22 cellular contexts compared by ENCODE assay signal in the genomic region with DNA sequence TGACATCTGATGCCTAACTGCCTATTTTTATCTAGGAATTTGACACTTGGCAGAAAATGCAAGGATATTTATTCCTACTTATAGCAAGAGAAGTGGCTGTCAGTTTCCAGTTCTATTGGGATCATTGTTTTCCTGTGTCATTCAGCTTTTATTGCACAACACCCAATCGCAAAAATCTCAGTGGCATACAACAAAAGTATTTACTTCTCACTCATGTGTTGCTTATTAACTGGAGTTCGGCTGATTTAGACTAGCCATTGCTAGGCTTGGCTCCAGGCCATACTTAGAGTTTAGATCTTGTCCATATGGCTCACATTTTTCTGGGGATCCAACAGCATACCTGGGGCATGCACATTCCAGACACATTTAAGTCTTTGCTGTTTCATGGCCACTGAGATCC.
A peak's percentile ranks its signal among the peaks of the same experiment; 100 is the strongest.
DNase-seq lines count a peak whose midpoint lies in the region; ATAC-seq, FAIRE-seq and TF ChIP-seq lines count a peak whose summit lies in the region.
"Had no signal": no experiment of that assay in that cellular context is flagged by ENCODE, and none has a peak within 500 bp of the region (broad histone marks: within the 10 kb centered on the region; RNA-seq: fewer than 3 reads in every experiment).

No MANE protein-coding gene starts in this region.

- H3K9me3 ChIP-seq in mammary epithelial cell (replicated peaks; ENCODE audit: insufficient read depth, low read length), result no peaks in the 10 kb centered on the region
- H3K9me3 ChIP-seq: adrenal gland, HAP-1, heart left ventricle, thoracic aorta had no signal

- H3K36me3 ChIP-seq in mammary epithelial cell (ENCODE audit: insufficient read depth, low read length), result no peaks in the 10 kb centered on the region
- H3K36me3 ChIP-seq: adrenal gland, HAP-1, heart left ventricle, thoracic aorta had no signal

- in situ Hi-C loops in mammary epithelial cell (cut with MboI; ENCODE audit: low sequenced_read_pairs in 2 of 2), result no loop called here

- WGBS in mammary epithelial cell (ENCODE audit: low coverage, missing lambda C conversion rate), result 11% methylated on average over 2 of the region's 2 CpGs

- H3K27me3 ChIP-seq in mammary epithelial cell (ENCODE audit: insufficient read depth, low read length), result no peaks in the 10 kb centered on the region
- H3K27me3 ChIP-seq: adrenal gland, heart left ventricle had no signal

- CTCF ChIA-PET in mammary epithelial cell (lab: Charles Lee; ENCODE audit: low non-redundant PET), result no interaction called here

- DNase-seq in D721Med (ENCODE audit: insufficient read length, low spot score), result no peak
- DNase-seq in HS-5 (ENCODE audit: low read depth), result peak; percentile 2
- no peak for DNase-seq in mammary epithelial cell
- no peak for DNase-seq in glutamatergic neuron
- no peak for DNase-seq in central memory CD4-positive, alpha-beta T cell
- DNase-seq in HuH-7.5 (ENCODE audit: low spot score), result no peak
- no peak for DNase-seq in NK-92 (lab: John Stamatoyannopoulos, UW; ENCODE audit: unreplicated experiment)
- DNase-seq: activated CD4-positive, alpha-beta T cell treated with anti-CD3 and anti-CD28 coated beads for 1 hour; activated effector memory CD4-positive, alpha-beta T cell treated with Interleukin-2 at 50 U/mL for 16 hours; adrenal gland; heart left ventricle; naive thymus-derived CD4-positive, alpha-beta T cell; NCI-H1105 treated with DMSO at 0.1 percent for 48 hours; posterior cingulate gyrus; small intestine; T-helper 9 cell had no signal

- dilution Hi-C loops in mammary epithelial cell (cut with HindIII; ENCODE audit: low sequenced_read_pairs), result no loop called here

- H3K27me3 Mint-ChIP-seq in glutamatergic neuron (ENCODE audit: unreplicated experiment), result no peaks in the 10 kb centered on the region
- no peaks in the 10 kb centered on the region for H3K27me3 Mint-ChIP-seq in stimulated activated memory B cell treated with anti-CD40 and anti-IgM and Interleukin-4, amounts not matched to agents 10 μg/mL and 1 μg/mL and 100 μg/mL, for 72 hours
- H3K27me3 Mint-ChIP-seq: B cell; naive thymus-derived CD4-positive, alpha-beta T cell had no signal

- ATAC-seq in stimulated activated memory B cell treated with anti-CD40 and anti-IgM and Interleukin-4, amounts not matched to agents 10 μg/mL and 1 μg/mL and 100 μg/mL, for 72 hours, result no peak
- ATAC-seq: heart left ventricle; naive thymus-derived CD4-positive, alpha-beta T cell had no signal

- H3K9ac ChIP-seq in mammary epithelial cell (ENCODE audit: insufficient read depth, low read length), result no peak overlapping the region

- no peaks in the 10 kb centered on the region for H3K79me2 ChIP-seq in mammary epithelial cell (ENCODE audit: insufficient read depth, low read length)

- BruUV-seq in mammary epithelial cell (replicated peaks; lab: Mats Ljungman, UMichigan), result no TSS peak

- no peak overlapping the region for H3K4me3 Mint-ChIP-seq in glutamatergic neuron (ENCODE audit: unreplicated experiment)
- H3K4me3 Mint-ChIP-seq in stimulated activated memory B cell treated with anti-CD40 and anti-IgM and Interleukin-4, amounts not matched to agents 10 μg/mL and 1 μg/mL and 100 μg/mL, for 72 hours, result no peak overlapping the region
- H3K4me3 Mint-ChIP-seq: B cell; naive thymus-derived CD4-positive, alpha-beta T cell had no signal

- no peak for TF ChIP-seq CTCF in D721Med (IDR thresholded peaks at IDR 0.05; ENCODE audit: insufficient read depth, missing control alignments)
- no peak for TF ChIP-seq CTCF in mammary epithelial cell (conservative IDR thresholded peaks at IDR 0.05 in 1 of 2, IDR thresholded peaks at IDR 0.05 in 1 of 2; ENCODE audit: extremely low read depth in 1 of 2, insufficient read depth in 1 of 2, low read depth in 1 of 2, low read length in 2 of 2)
- TF ChIP-seq CTCF in glutamatergic neuron (IDR thresholded peaks at IDR 0.05; ENCODE audit: partially characterized antibody, unreplicated experiment), result no peak

- intact Hi-C loops in mammary epithelial cell (cut with micrococcal nuclease), result loop anchor here (10.0 kb wide), 2 partner anchors 139 to 699 kb away; no protein-coding TSS in a partner anchor

- H3K4me2 ChIP-seq in mammary epithelial cell (ENCODE audit: insufficient read depth, low read depth, low read length), result no peak overlapping the region

- H3K27ac ChIP-seq in mammary epithelial cell (ENCODE audit: insufficient read depth, low read depth, low read length), result no peak overlapping the region
- H3K27ac ChIP-seq: adrenal gland, heart left ventricle, thoracic aorta had no signal

- peak overlapping the region; percentile 17 for H2AFZ ChIP-seq in mammary epithelial cell (ENCODE audit: low read depth, low read length)

- peak; percentile 21 for FAIRE-seq in D721Med (lab: Jason Lieb, UNC)
- FAIRE-seq: GM18507, islet of Langerhans, small intestine had no signal

- H3K4me1 Mint-ChIP-seq in glutamatergic neuron (ENCODE audit: low read depth, unreplicated experiment), result no peaks in the 10 kb centered on the region
- H3K4me1 Mint-ChIP-seq in stimulated activated memory B cell treated with anti-CD40 and anti-IgM and Interleukin-4, amounts not matched to agents 10 μg/mL and 1 μg/mL and 100 μg/mL, for 72 hours, result no peaks in the 10 kb centered on the region
- H3K4me1 Mint-ChIP-seq: B cell; naive thymus-derived CD4-positive, alpha-beta T cell had no signal

- no peaks in the 10 kb centered on the region for H3K9me3 Mint-ChIP-seq in glutamatergic neuron (ENCODE audit: unreplicated experiment)
- H3K9me3 Mint-ChIP-seq in stimulated activated memory B cell treated with anti-CD40 and anti-IgM and Interleukin-4, amounts not matched to agents 10 μg/mL and 1 μg/mL and 100 μg/mL, for 72 hours, result peaks cover 4% of the 10 kb centered on the region

- H3K4me1 ChIP-seq in mammary epithelial cell (ENCODE audit: insufficient read depth, low read length), result no peaks in the 10 kb centered on the region
- H3K4me1 ChIP-seq: adrenal gland, heart left ventricle had no signal

- peak overlapping the region; percentile 52 for H3K27ac Mint-ChIP-seq in glutamatergic neuron (ENCODE audit: unreplicated experiment)
- no peak overlapping the region for H3K27ac Mint-ChIP-seq in stimulated activated memory B cell treated with anti-CD40 and anti-IgM and Interleukin-4, amounts not matched to agents 10 μg/mL and 1 μg/mL and 100 μg/mL, for 72 hours
- H3K27ac Mint-ChIP-seq: B cell; naive thymus-derived CD4-positive, alpha-beta T cell had no signal

- no peaks in the 10 kb centered on the region for H3K36me3 Mint-ChIP-seq in glutamatergic neuron (ENCODE audit: unreplicated experiment)
- no peaks in the 10 kb centered on the region for H3K36me3 Mint-ChIP-seq in stimulated activated memory B cell treated with anti-CD40 and anti-IgM and Interleukin-4, amounts not matched to agents 10 μg/mL and 1 μg/mL and 100 μg/mL, for 72 hours
- H3K36me3 Mint-ChIP-seq: naive thymus-derived CD4-positive, alpha-beta T cell had no signal

- H3K4me3 ChIP-seq in mammary epithelial cell (replicated peaks in 1 of 3; ENCODE audit: insufficient read depth in 1 of 3, low read depth in 2 of 3, low read length in 3 of 3), result no peak overlapping the region
- H3K4me3 ChIP-seq: adrenal gland, HAP-1, heart left ventricle, thoracic aorta had no signal

- no peaks in the 10 kb centered on the region for H4K20me1 ChIP-seq in mammary epithelial cell (ENCODE audit: insufficient read depth, low read length)
